ENCODE assay signal across 23 cellular contexts in the genomic region with DNA sequence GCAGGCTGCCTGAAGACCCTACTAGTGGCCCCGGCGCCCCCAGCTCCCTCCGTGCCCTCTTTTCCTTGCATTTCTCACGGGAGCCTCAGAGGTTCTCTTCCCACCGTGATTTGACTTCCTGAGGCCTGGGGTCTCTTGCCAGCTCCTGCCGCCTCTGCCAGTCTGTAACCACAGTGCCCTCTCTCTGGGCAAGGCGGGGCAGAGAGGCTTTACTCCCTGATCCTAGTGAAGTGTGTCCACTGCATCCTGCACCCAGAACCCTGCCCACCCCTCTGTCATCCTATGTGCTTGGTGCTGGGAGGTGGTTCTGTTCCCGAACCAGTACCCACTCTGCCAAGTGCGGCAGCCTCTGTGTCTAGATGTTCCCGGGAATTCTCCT. TPM values are rescaled to one million over a fixed set of nuclear protein-coding genes. Genes with fewer than 3 reads are reported as not detected.
"Had no signal": no experiment of that assay in that cellular context is flagged by ENCODE, and none has a peak within 500 bp of the region (broad histone marks: within the 10 kb centered on the region; RNA-seq: fewer than 3 reads in every experiment).

No MANE protein-coding gene starts in this region.

- H3K36me3 ChIP-seq: adrenal gland, SJCRH30 had no signal

- H3K27ac ChIP-seq: adrenal gland, SJCRH30 had no signal

- H3K4me3 ChIP-seq: adrenal gland, SJCRH30 had no signal

- H3K9me3 ChIP-seq: adrenal gland, SJCRH30 had no signal

- DNase-seq: activated CD4-positive, alpha-beta T cell treated with anti-CD3 and anti-CD28 coated beads for 1 hour; activated CD4-positive, alpha-beta T cell treated with anti-CD3 and anti-CD28 coated beads, Interleukin-2, amount 10 ng/mL, durations not matched to agents 24 days and 14 days; activated CD4-positive, alpha-beta T cell treated with anti-CD3 and anti-CD28 coated beads, Interleukin-2, amount 50 U/mL, for 48 hours; activated gamma-delta T cell; activated naive CD4-positive, alpha-beta T cell treated with anti-CD3 and anti-CD28 coated beads for 36 hours; activated naive CD8-positive, alpha-beta T cell treated with anti-CD3 and anti-CD28 coated beads, Interleukin-2, amount 10 ng/mL, durations not matched to agents 7 days and 5 days; activated T-cell treated with anti-CD3 and anti-CD28 coated beads for 4 hours; activated T-cell treated with anti-CD3 and anti-CD28 coated beads, Interleukin-2, amount 50 U/mL, for 48 hours; anterior cingulate cortex; MM.1S; NCI-H1105; NCI-H1436 treated with DMSO at 0.1 percent for 48 hours; NCI-H187; NK-92 treated with Interleukin-12 subunit alpha and Interleukin-12 subunit beta, amount 100 ng/mL, for 24 hours; OCI-M1; Right ventricle myocardium superior; SJCRH30; SW 1271 had no signal

- H3K9me3 Mint-ChIP-seq: activated CD4-positive, alpha-beta T cell treated with anti-CD3 and anti-CD28 coated beads, Interleukin-2, amount 10 ng/mL, durations not matched to agents 24 days and 14 days; activated naive CD4-positive, alpha-beta T cell treated with anti-CD3 and anti-CD28 coated beads for 36 hours; activated naive CD8-positive, alpha-beta T cell treated with anti-CD3 and anti-CD28 coated beads, Interleukin-2, amount 10 ng/mL, durations not matched to agents 7 days and 5 days; activated T-helper 17 cell treated with anti-CD3 and anti-CD28 coated beads, Interleukin-2, amount 50 U/mL, for 72 hours; T-helper 2 cell treated with Interferon-gamma antibody and Interleukin-4, amounts not matched to agents 5 μg/mL and 100 μg/mL, for 36 hours; WTC11 had no signal

- H3K27ac Mint-ChIP-seq: activated CD4-positive, alpha-beta T cell treated with anti-CD3 and anti-CD28 coated beads, Interleukin-2, amount 10 ng/mL, durations not matched to agents 24 days and 14 days; activated naive CD4-positive, alpha-beta T cell treated with anti-CD3 and anti-CD28 coated beads for 36 hours; activated naive CD8-positive, alpha-beta T cell treated with anti-CD3 and anti-CD28 coated beads, Interleukin-2, amount 10 ng/mL, durations not matched to agents 7 days and 5 days; activated T-helper 17 cell treated with anti-CD3 and anti-CD28 coated beads, Interleukin-2, amount 50 U/mL, for 72 hours; T-helper 2 cell treated with Interferon-gamma antibody and Interleukin-4, amounts not matched to agents 5 μg/mL and 100 μg/mL, for 36 hours; WTC11 had no signal

- H3K4me3 Mint-ChIP-seq: activated CD4-positive, alpha-beta T cell treated with anti-CD3 and anti-CD28 coated beads, Interleukin-2, amount 10 ng/mL, durations not matched to agents 24 days and 14 days; activated naive CD4-positive, alpha-beta T cell treated with anti-CD3 and anti-CD28 coated beads for 36 hours; activated naive CD8-positive, alpha-beta T cell treated with anti-CD3 and anti-CD28 coated beads, Interleukin-2, amount 10 ng/mL, durations not matched to agents 7 days and 5 days; activated T-helper 17 cell treated with anti-CD3 and anti-CD28 coated beads, Interleukin-2, amount 50 U/mL, for 72 hours; T-helper 2 cell treated with Interferon-gamma antibody and Interleukin-4, amounts not matched to agents 5 μg/mL and 100 μg/mL, for 36 hours; WTC11 had no signal

- H3K4me1 ChIP-seq: SJCRH30 had no signal

- ATAC-seq: activated T-helper 17 cell treated with anti-CD3 and anti-CD28 coated beads, Interleukin-2, amount 50 U/mL, for 72 hours; SK-N-SH treated with all-trans-retinoic acid at 6 μM for 48 hours; WTC11 had no signal

- H3K36me3 Mint-ChIP-seq: activated naive CD8-positive, alpha-beta T cell treated with anti-CD3 and anti-CD28 coated beads, Interleukin-2, amount 10 ng/mL, durations not matched to agents 7 days and 5 days; WTC11 had no signal

RNA-seq across cellular contexts. Expression of a gene that starts 7.2 kb away (rescaled TPM):
- total RNA-seq: Right ventricle myocardium superior, SJCRH30 had no signal
